27 cellular contexts compared by ENCODE assay signal in the genomic region with DNA sequence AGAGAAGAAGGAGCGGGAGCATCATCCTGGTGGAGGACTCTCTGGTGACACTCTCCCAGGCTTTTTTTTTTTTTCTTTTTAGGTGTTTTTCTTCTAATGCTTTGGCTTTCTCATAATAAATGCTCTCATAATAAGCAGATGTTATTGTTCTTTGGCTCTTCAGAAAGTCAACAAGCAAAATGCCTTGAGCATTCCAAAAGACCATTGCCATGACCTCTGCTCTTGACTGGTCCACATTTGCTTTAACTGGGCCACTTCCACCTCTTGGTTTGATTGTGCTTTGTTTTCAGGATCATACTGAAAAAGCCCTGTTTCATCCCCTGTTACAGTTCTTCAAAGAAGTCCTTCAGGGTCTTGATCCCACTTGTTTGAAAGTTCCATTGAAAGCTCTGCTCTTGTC.
"Had no signal": no experiment of that assay in that cellular context is flagged by ENCODE, and none has a peak within 500 bp of the region (broad histone marks: within the 10 kb centered on the region; RNA-seq: fewer than 3 reads in every experiment).

No MANE protein-coding gene starts in this region.

- H3K27ac ChIP-seq: brain microvascular endothelial cell, colonic mucosa, epithelial cell of prostate, esophagus squamous epithelium, foreskin keratinocyte, gastrocnemius medialis, heart left ventricle had no signal

- H3K36me3 ChIP-seq: brain microvascular endothelial cell, colonic mucosa, esophagus squamous epithelium, gastrocnemius medialis, heart left ventricle had no signal

- H3K9me3 ChIP-seq: colonic mucosa, esophagus squamous epithelium, gastrocnemius medialis, heart left ventricle had no signal

- H3K4me1 ChIP-seq: colonic mucosa, esophagus squamous epithelium, foreskin keratinocyte, gastrocnemius medialis, heart left ventricle had no signal

- ATAC-seq: activated CD4-positive, alpha-beta T cell treated with anti-CD3 and anti-CD28 coated beads for 36 hours; activated CD8-positive, alpha-beta memory T cell treated with anti-CD3 and anti-CD28 coated beads, Interleukin-2, amount 10 ng/mL, durations not matched to agents 7 days and 5 days; activated CD8-positive, alpha-beta T cell treated with anti-CD3 and anti-CD28 coated beads, Interleukin-2, amount 10 ng/mL, durations not matched to agents 7 days and 5 days; foreskin keratinocyte; gastrocnemius medialis; heart left ventricle had no signal

- H3K4me3 ChIP-seq: colonic mucosa, esophagus squamous epithelium, gastrocnemius medialis, heart left ventricle had no signal

- H3K27me3 ChIP-seq: brain microvascular endothelial cell, colonic mucosa, esophagus squamous epithelium, gastrocnemius medialis, heart left ventricle had no signal

- DNase-seq: activated CD4-positive, alpha-beta memory T cell treated with anti-CD3 and anti-CD28 coated beads for 36 hours; activated CD4-positive, alpha-beta T cell treated with anti-CD3 and anti-CD28 coated beads for 36 hours; activated CD4-positive, alpha-beta T cell treated with anti-CD3 and anti-CD28 coated beads, Interleukin-2, amount 10 ng/mL, durations not matched to agents 24 days and 14 days; activated CD4-positive, CD25-positive, alpha-beta regulatory T cell; activated CD4-positive, CD25-positive, alpha-beta regulatory T cell treated with anti-CD3 and anti-CD28 coated beads, Interleukin-2, amount 50 U/mL, for 72 hours; activated CD8-positive, alpha-beta memory T cell treated with anti-CD3 and anti-CD28 coated beads, Interleukin-2, amount 10 ng/mL, durations not matched to agents 7 days and 5 days; activated CD8-positive, alpha-beta memory T cell treated with anti-CD3 and anti-CD28 coated beads, Interleukin-2, amount 50 U/mL, for 4 hours; activated CD8-positive, alpha-beta T cell treated with anti-CD3 and anti-CD28 coated beads, Interleukin-2, amount 10 ng/mL, durations not matched to agents 7 days and 5 days; activated effector memory CD4-positive, alpha-beta T cell treated with anti-CD3 and anti-CD28 coated beads, Interleukin-2, amount 50 U/mL, for 16 hours; activated naive CD4-positive, alpha-beta T cell treated with anti-CD3 and anti-CD28 coated beads, Interleukin-2, amount 10 ng/mL, durations not matched to agents 7 days and 5 days; activated T-cell treated with anti-CD3 and anti-CD28 coated beads, Interleukin-2, amount 50 U/mL, for 1 hour; activated T-cell treated with anti-CD3 and anti-CD28 coated beads, Interleukin-2, amount 50 U/mL, for 48 hours; amniotic stem cell; anterior cingulate cortex; brain microvascular endothelial cell; colonic mucosa; effector CD8-positive, alpha-beta T cell; esophagus squamous epithelium; foreskin keratinocyte; gastrocnemius medialis; glutamatergic neuron; heart left ventricle; T-helper 2 cell had no signal

- FAIRE-seq: astrocyte, bronchial epithelial cell, endometrium had no signal
